In the genomic region with DNA sequence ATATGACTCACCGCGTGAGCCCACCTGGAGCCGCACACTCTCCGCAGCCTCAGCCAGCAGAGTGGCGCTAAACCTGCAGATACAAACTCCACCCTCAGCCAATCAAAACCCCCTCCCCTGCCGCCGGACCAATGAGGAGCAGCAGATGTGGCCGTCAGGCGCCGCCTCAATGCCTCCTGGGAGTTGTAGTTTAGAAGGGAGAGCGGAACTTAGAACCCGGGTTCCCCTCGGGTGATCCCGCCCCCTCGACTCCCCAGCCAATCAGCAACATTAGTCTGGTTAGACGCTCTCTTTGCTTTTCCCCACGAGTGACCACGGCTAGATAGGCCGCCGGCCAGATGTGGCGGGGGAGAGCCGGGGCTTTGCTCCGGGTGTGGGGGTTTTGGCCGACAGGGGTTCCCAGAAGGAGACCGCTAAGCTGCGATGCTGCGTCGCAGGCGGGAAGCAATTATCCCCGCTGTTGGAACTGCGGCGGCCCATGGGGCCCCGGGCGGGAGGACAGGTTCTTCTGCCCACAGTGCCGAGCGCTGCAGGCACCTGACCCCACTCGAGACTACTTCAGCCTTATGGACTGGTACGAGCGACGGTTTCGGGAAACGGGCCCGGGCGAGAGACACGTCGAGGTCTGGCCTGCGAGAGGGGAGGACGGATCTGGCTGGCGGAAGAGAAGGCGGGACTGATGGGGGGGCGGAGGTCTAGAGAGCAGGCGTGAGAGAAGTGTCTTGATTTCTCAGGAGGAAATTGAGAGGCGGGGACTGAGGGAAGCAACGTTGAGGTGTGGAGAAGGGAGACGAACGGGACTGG, we compare ENCODE assay signal across 1 cellular context.
TF ChIP-seq lines count a peak whose summit lies in the region.

A gene (minus strand): TSS at position 63 of the 804 bp plus-strand sequence. CDS start 7,099 bp downstream, outside the sequence.
A gene with protein sequence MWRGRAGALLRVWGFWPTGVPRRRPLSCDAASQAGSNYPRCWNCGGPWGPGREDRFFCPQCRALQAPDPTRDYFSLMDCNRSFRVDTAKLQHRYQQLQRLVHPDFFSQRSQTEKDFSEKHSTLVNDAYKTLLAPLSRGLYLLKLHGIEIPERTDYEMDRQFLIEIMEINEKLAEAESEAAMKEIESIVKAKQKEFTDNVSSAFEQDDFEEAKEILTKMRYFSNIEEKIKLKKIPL (plus strand): TSS at position 282 of the 804 bp plus-strand sequence. CDS start 57 bp downstream, at position 339.

TF ChIP-seq in HepG2, 621 proteins besides CTCF, POLR2A, EP300 and RAD21 (continued from another document and continues in another):
- TF ChIP-seq, protein P1, sequence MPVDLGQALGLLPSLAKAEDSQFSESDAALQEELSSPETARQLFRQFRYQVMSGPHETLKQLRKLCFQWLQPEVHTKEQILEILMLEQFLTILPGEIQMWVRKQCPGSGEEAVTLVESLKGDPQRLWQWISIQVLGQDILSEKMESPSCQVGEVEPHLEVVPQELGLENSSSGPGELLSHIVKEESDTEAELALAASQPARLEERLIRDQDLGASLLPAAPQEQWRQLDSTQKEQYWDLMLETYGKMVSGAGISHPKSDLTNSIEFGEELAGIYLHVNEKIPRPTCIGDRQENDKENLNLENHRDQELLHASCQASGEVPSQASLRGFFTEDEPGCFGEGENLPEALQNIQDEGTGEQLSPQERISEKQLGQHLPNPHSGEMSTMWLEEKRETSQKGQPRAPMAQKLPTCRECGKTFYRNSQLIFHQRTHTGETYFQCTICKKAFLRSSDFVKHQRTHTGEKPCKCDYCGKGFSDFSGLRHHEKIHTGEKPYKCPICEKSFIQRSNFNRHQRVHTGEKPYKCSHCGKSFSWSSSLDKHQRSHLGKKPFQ (CRISPR knock-in tag; IDR thresholded peaks at IDR 0.05; ENCODE audit: insufficient replicate concordance): peak; percentile 57
- TF ChIP-seq GABPA (IDR thresholded peaks at IDR 0.05; ENCODE audit: low read depth, low read length): peak; percentile 76
- peak; percentile 95 for TF ChIP-seq GABPA (CRISPR knock-in tag; IDR thresholded peaks at IDR 0.05; ENCODE audit: low read depth)
- TF ChIP-seq, protein P2, sequence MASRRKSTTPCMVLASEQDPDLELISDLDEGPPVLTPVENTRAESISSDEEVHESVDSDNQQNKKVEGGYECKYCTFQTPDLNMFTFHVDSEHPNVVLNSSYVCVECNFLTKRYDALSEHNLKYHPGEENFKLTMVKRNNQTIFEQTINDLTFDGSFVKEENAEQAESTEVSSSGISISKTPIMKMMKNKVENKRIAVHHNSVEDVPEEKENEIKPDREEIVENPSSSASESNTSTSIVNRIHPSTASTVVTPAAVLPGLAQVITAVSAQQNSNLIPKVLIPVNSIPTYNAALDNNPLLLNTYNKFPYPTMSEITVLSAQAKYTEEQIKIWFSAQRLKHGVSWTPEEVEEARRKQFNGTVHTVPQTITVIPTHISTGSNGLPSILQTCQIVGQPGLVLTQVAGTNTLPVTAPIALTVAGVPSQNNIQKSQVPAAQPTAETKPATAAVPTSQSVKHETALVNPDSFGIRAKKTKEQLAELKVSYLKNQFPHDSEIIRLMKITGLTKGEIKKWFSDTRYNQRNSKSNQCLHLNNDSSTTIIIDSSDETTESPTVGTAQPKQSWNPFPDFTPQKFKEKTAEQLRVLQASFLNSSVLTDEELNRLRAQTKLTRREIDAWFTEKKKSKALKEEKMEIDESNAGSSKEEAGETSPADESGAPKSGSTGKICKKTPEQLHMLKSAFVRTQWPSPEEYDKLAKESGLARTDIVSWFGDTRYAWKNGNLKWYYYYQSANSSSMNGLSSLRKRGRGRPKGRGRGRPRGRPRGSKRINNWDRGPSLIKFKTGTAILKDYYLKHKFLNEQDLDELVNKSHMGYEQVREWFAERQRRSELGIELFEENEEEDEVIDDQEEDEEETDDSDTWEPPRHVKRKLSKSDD (CRISPR knock-in tag; IDR thresholded peaks at IDR 0.05; ENCODE audit: low read depth): no peak
- 0 out of 2 replicates have a peak, but pooled peaks have one; percentile 40 for TF ChIP-seq ZNF547 (CRISPR knock-in tag; IDR thresholded peaks at IDR 0.05)
- peak; percentile 59 for TF ChIP-seq HDAC1 (CRISPR knock-in tag; IDR thresholded peaks at IDR 0.05)
- TF ChIP-seq ZNF235 (CRISPR knock-in tag; IDR thresholded peaks at IDR 0.05; ENCODE audit: borderline replicate concordance): no peak
- TF ChIP-seq ZNF598 (CRISPR knock-in tag; IDR thresholded peaks at IDR 0.05; ENCODE audit: borderline replicate concordance): 0 out of 2 replicates have a peak, but pooled peaks have one; percentile 82
- TF ChIP-seq, protein P3, sequence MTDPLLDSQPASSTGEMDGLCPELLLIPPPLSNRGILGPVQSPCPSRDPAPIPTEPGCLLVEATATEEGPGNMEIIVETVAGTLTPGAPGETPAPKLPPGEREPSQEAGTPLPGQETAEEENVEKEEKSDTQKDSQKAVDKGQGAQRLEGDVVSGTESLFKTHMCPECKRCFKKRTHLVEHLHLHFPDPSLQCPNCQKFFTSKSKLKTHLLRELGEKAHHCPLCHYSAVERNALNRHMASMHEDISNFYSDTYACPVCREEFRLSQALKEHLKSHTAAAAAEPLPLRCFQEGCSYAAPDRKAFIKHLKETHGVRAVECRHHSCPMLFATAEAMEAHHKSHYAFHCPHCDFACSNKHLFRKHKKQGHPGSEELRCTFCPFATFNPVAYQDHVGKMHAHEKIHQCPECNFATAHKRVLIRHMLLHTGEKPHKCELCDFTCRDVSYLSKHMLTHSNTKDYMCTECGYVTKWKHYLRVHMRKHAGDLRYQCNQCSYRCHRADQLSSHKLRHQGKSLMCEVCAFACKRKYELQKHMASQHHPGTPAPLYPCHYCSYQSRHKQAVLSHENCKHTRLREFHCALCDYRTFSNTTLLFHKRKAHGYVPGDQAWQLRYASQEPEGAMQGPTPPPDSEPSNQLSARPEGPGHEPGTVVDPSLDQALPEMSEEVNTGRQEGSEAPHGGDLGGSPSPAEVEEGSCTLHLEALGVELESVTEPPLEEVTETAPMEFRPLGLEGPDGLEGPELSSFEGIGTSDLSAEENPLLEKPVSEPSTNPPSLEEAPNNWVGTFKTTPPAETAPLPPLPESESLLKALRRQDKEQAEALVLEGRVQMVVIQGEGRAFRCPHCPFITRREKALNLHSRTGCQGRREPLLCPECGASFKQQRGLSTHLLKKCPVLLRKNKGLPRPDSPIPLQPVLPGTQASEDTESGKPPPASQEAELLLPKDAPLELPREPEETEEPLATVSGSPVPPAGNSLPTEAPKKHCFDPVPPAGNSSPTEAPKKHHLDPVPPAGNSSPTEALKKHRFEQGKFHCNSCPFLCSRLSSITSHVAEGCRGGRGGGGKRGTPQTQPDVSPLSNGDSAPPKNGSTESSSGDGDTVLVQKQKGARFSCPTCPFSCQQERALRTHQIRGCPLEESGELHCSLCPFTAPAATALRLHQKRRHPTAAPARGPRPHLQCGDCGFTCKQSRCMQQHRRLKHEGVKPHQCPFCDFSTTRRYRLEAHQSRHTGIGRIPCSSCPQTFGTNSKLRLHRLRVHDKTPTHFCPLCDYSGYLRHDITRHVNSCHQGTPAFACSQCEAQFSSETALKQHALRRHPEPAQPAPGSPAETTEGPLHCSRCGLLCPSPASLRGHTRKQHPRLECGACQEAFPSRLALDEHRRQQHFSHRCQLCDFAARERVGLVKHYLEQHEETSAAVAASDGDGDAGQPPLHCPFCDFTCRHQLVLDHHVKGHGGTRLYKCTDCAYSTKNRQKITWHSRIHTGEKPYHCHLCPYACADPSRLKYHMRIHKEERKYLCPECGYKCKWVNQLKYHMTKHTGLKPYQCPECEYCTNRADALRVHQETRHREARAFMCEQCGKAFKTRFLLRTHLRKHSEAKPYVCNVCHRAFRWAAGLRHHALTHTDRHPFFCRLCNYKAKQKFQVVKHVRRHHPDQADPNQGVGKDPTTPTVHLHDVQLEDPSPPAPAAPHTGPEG (CRISPR knock-in tag; IDR thresholded peaks at IDR 0.05): no peak
- TF ChIP-seq HMG20B (CRISPR knock-in tag; conservative IDR thresholded peaks at IDR 0.05): no peak
- TF ChIP-seq, protein P4, sequence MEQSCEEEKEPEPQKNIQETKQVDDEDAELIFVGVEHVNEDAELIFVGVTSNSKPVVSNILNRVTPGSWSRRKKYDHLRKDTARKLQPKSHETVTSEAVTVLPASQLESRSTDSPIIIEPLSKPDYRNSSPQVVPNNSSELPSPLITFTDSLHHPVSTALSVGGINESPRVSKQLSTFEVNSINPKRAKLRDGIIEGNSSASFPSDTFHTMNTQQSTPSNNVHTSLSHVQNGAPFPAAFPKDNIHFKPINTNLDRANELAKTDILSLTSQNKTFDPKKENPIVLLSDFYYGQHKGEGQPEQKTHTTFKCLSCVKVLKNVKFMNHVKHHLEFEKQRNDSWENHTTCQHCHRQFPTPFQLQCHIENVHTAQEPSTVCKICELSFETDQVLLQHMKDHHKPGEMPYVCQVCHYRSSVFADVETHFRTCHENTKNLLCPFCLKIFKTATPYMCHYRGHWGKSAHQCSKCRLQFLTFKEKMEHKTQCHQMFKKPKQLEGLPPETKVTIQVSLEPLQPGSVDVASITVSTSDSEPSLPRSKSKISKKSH (CRISPR knock-in tag; IDR thresholded peaks at IDR 0.05; ENCODE audit: borderline replicate concordance): no peak; the same call in 1 of the 2 replicates
- no peak for TF ChIP-seq POLR2AphosphoS2 (IDR thresholded peaks at IDR 0.05; ENCODE audit: low read depth, low read length)
- no peak for TF ChIP-seq U2AF2 (IDR thresholded peaks at IDR 0.05; ENCODE audit: low read depth, low read length)
- peak; percentile 57 for TF ChIP-seq HDAC2 (CRISPR knock-in tag; IDR thresholded peaks at IDR 0.05)
- TF ChIP-seq ZNF136 (CRISPR knock-in tag; IDR thresholded peaks at IDR 0.05; ENCODE audit: low read depth): no peak
- TF ChIP-seq PTBP1 (IDR thresholded peaks at IDR 0.05; ENCODE audit: low read depth, low read length, poor library complexity, severe bottlenecking): no peak
- peak; percentile 49 for TF ChIP-seq HNRNPLL (IDR thresholded peaks at IDR 0.05; ENCODE audit: low read depth, low read length, poor library complexity, severe bottlenecking)
- TF ChIP-seq CREB1 (IDR thresholded peaks at IDR 0.05): peak; percentile 88
- peak; percentile 95 for TF ChIP-seq CREB1 (CRISPR knock-in tag; IDR thresholded peaks at IDR 0.05)
- TF ChIP-seq GATA4 (IDR thresholded peaks at IDR 0.05; ENCODE audit: borderline replicate concordance, low read depth): peak; percentile 33; the same call in 1 of the 2 replicates
- TF ChIP-seq MTF2 (CRISPR knock-in tag; IDR thresholded peaks at IDR 0.05; ENCODE audit: borderline replicate concordance): no peak
- peak; percentile 59 for TF ChIP-seq POGZ (CRISPR knock-in tag; IDR thresholded peaks at IDR 0.05)
- no peak for TF ChIP-seq SOX5 (CRISPR knock-in tag; IDR thresholded peaks at IDR 0.05; ENCODE audit: borderline replicate concordance)
- no peak for TF ChIP-seq ZNF780A (CRISPR knock-in tag; IDR thresholded peaks at IDR 0.05)
- no peak for TF ChIP-seq MTF1 (CRISPR knock-in tag; IDR thresholded peaks at IDR 0.05)
- TF ChIP-seq, protein P5, sequence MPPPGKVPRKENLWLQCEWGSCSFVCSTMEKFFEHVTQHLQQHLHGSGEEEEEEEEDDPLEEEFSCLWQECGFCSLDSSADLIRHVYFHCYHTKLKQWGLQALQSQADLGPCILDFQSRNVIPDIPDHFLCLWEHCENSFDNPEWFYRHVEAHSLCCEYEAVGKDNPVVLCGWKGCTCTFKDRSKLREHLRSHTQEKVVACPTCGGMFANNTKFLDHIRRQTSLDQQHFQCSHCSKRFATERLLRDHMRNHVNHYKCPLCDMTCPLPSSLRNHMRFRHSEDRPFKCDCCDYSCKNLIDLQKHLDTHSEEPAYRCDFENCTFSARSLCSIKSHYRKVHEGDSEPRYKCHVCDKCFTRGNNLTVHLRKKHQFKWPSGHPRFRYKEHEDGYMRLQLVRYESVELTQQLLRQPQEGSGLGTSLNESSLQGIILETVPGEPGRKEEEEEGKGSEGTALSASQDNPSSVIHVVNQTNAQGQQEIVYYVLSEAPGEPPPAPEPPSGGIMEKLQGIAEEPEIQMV (CRISPR knock-in tag; IDR thresholded peaks at IDR 0.05; ENCODE audit: low read depth): peak; percentile 76; the same call in 1 of the 2 replicates
- no peak for TF ChIP-seq ZNF570 (CRISPR knock-in tag; IDR thresholded peaks at IDR 0.05; ENCODE audit: borderline replicate concordance)
- no peak for TF ChIP-seq ZNF160 (CRISPR knock-in tag; IDR thresholded peaks at IDR 0.05)
- no peak for TF ChIP-seq MAFK (conservative IDR thresholded peaks at IDR 0.05 in 1 of 2, IDR thresholded peaks at IDR 0.05 in 1 of 2; ENCODE audit: low read length in 2 of 2)
- peak; percentile 91 for TF ChIP-seq ZNF746 (CRISPR knock-in tag; IDR thresholded peaks at IDR 0.05)
- no peak for TF ChIP-seq AGO1 (IDR thresholded peaks at IDR 0.05; ENCODE audit: low read depth, low read length, poor library complexity, severe bottlenecking)
- TF ChIP-seq, protein P6, sequence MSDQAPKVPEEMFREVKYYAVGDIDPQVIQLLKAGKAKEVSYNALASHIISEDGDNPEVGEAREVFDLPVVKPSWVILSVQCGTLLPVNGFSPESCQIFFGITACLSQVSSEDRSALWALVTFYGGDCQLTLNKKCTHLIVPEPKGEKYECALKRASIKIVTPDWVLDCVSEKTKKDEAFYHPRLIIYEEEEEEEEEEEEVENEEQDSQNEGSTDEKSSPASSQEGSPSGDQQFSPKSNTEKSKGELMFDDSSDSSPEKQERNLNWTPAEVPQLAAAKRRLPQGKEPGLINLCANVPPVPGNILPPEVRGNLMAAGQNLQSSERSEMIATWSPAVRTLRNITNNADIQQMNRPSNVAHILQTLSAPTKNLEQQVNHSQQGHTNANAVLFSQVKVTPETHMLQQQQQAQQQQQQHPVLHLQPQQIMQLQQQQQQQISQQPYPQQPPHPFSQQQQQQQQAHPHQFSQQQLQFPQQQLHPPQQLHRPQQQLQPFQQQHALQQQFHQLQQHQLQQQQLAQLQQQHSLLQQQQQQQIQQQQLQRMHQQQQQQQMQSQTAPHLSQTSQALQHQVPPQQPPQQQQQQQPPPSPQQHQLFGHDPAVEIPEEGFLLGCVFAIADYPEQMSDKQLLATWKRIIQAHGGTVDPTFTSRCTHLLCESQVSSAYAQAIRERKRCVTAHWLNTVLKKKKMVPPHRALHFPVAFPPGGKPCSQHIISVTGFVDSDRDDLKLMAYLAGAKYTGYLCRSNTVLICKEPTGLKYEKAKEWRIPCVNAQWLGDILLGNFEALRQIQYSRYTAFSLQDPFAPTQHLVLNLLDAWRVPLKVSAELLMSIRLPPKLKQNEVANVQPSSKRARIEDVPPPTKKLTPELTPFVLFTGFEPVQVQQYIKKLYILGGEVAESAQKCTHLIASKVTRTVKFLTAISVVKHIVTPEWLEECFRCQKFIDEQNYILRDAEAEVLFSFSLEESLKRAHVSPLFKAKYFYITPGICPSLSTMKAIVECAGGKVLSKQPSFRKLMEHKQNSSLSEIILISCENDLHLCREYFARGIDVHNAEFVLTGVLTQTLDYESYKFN (CRISPR knock-in tag; conservative IDR thresholded peaks at IDR 0.05): peak; percentile 51
- TF ChIP-seq ZNF878 (CRISPR knock-in tag; IDR thresholded peaks at IDR 0.05): peak; percentile 53; the same call in 1 of the 2 replicates
- no peak for TF ChIP-seq ZNF678 (CRISPR knock-in tag; IDR thresholded peaks at IDR 0.05)
- no peak for TF ChIP-seq GZF1 (CRISPR knock-in tag; IDR thresholded peaks at IDR 0.05)
- TF ChIP-seq ZBTB42 (CRISPR knock-in tag; IDR thresholded peaks at IDR 0.05): peak; percentile 90
